In genomic region chr11:66548041-66548440, GRCh38 we compare ENCODE assay signal across 22 cellular contexts. TPM values are rescaled to one million over a fixed set of nuclear protein-coding genes. Genes with fewer than 3 reads are reported as not detected.
DNase-seq lines count a peak whose midpoint lies in the region; ATAC-seq, FAIRE-seq and TF ChIP-seq lines count a peak whose summit lies in the region.
"Had no signal": no experiment of that assay in that cellular context is flagged by ENCODE, and none has a peak within 500 bp of the region (broad histone marks: within the 10 kb centered on the region; RNA-seq: fewer than 3 reads in every experiment).

No MANE protein-coding gene starts in this region.

- peaks cover 24% of the 10 kb centered on the region for H3K27me3 Mint-ChIP-seq in neural progenitor cell (ENCODE audit: insufficient read depth, low read depth)

- H4K8ac ChIP-seq in H1 (ENCODE audit: extremely low read depth, insufficient read depth, low read length), result no peak overlapping the region

- H3K36me3 ChIP-seq in H1 (ENCODE audit: control insufficient read depth in 2 of 4, insufficient read depth in 4 of 4, low read length in 3 of 4) (peaks cover 0 to 4% (median 0%) of the 10 kb centered on the region in 4 experiments; a peak in 1 of 8 replicates), neural progenitor cell (no peaks in the 10 kb centered on the region), transverse colon (no peaks in the 10 kb centered on the region)
- H3K36me3 ChIP-seq: thyroid gland had no signal

- H2BK120ac ChIP-seq in H1 (replicated peaks; ENCODE audit: low read depth, low read length), result no peak overlapping the region

- TF ChIP-seq EP300 in H1 (IDR thresholded peaks at IDR 0.05; ENCODE audit: borderline replicate concordance in 1 of 2, low read depth in 2 of 2, low read length in 2 of 2), result no peak
- no peak for TF ChIP-seq EP300 in transverse colon (IDR thresholded peaks at IDR 0.05; ENCODE audit: low read depth)

- CTCF ChIA-PET in H1 (lab: Charles Lee; ENCODE audit: partially characterized antibody), result interaction anchor here (0.8 to 2.4 kb wide), 9 partner anchors 14 to 159 kb away, joined by 3 to 6 read pairs (median 4); partner anchors contain the start of genes CCDC87 and CCS

- DNase-seq in COLO668 (lab: John Stamatoyannopoulos, UW; ENCODE audit: unreplicated experiment) (peak; percentile 26), NCI-H1694 (lab: John Stamatoyannopoulos, UW) (peak; percentile 21), H1 (ENCODE audit: low read depth in 1 of 2, low spot score in 2 of 2) (no peak), neural progenitor cell (ENCODE audit: low spot score) (no peak), transverse colon (no peak), HUDEP-2 (lab: John Stamatoyannopoulos, UW; ENCODE audit: unreplicated experiment in 76 of 76) (no peak)
- DNase-seq: activated CD4-positive, alpha-beta T cell treated with anti-CD3 and anti-CD28 coated beads for 1 hour; activated CD8-positive, alpha-beta memory T cell treated with anti-CD3 and anti-CD28 coated beads, Interleukin-2, amount 50 U/mL, for 4 hours; amniotic stem cell; caudate nucleus; COR-L47; NCI-H1436 treated with DMSO at 0.1 percent for 48 hours; NCI-H345; stimulated activated naive CD4-positive, alpha-beta T cell; thyroid gland had no signal

- peaks cover 42% of the 10 kb centered on the region for H3K4me1 Mint-ChIP-seq in neural progenitor cell

- H3K18ac ChIP-seq in H1 (ENCODE audit: extremely low read depth, low read length), result no peak overlapping the region; the same call in 1 of the 2 replicates

- TF ChIP-seq RAD21 in H1 (IDR thresholded peaks at IDR 0.05 in 1 of 2, conservative IDR thresholded peaks at IDR 0.05 in 1 of 2; ENCODE audit: low read depth in 2 of 2, low read length in 2 of 2), result no peak

- FAIRE-seq in H1 (lab: Jason Lieb, UNC), result no peak
- FAIRE-seq: frontal cortex had no signal

- H3K4me1 ChIP-seq in H1 (replicated peaks in 1 of 4; ENCODE audit: control insufficient read depth in 3 of 4, insufficient read depth in 4 of 4, low read length in 3 of 4) (peaks cover 0 to 17% (median 11%) of the 10 kb centered on the region in 4 experiments; a peak in 6 of 7 replicates), neural progenitor cell (peaks cover 32% of the 10 kb centered on the region), transverse colon (peaks cover 6 to 30% (median 19%) of the 10 kb centered on the region in 4 donors)

- H3K4me3 Mint-ChIP-seq in neural progenitor cell, result peak overlapping the region; percentile 85

- TF ChIP-seq POLR2A in H1 (IDR thresholded peaks at IDR 0.05; ENCODE audit: control extremely low read depth in 1 of 2, low read depth in 2 of 2, low read length in 2 of 2), result no peak
- TF ChIP-seq POLR2A in transverse colon (IDR thresholded peaks at IDR 0.05), result no peak

- peaks cover 3% of the 10 kb centered on the region for H3K36me3 Mint-ChIP-seq in neural progenitor cell

- peak overlapping the region; percentile 25; the same call in 1 of the 2 replicates for H2AK5ac ChIP-seq in H1 (ENCODE audit: low read depth, low read length)

- 88% methylated on average over 7 of the region's 11 CpGs; no CpG with 5 or more reads in 1 of the 2 experiments for WGBS in H1 (ENCODE audit: extremely low coverage in 1 of 2, insufficient coverage in 1 of 2, insufficient read length in 1 of 2, insufficient replicate concordance in 2 of 2, low coverage in 1 of 2, low lambda C conversion rate in 2 of 2, missing lambda C conversion rate in 1 of 2), 2 experiments
- WGBS in transverse colon (ENCODE audit: low coverage in 1 of 2), 2 donors, result 27 to 43% methylated on average over 3 to 11 of the region's 11 CpGs

- H3K27me3 ChIP-seq in H1 (replicated peaks in 1 of 4; ENCODE audit: control insufficient read depth in 3 of 4, extremely low read depth in 1 of 4, insufficient read depth in 3 of 4, low read length in 3 of 4), result no peaks in the 10 kb centered on the region
- H3K27me3 ChIP-seq in neural progenitor cell, result no peaks in the 10 kb centered on the region
- H3K27me3 ChIP-seq in transverse colon, result peaks cover 11% of the 10 kb centered on the region
- H3K27me3 ChIP-seq: thyroid gland had no signal

- H4K5ac ChIP-seq in H1 (ENCODE audit: insufficient read length, low read depth, low read length), result no peak overlapping the region

- no peak overlapping the region for H3K14ac ChIP-seq in H1 (ENCODE audit: insufficient read length)

- H4K20me1 ChIP-seq in H1 (replicated peaks in 1 of 2; ENCODE audit: control insufficient read depth in 1 of 2, insufficient read depth in 2 of 2, low read length in 2 of 2) (peaks cover 0 to 2% of the 10 kb centered on the region in 2 experiments), neural progenitor cell (ENCODE audit: low read depth) (peaks cover 15% of the 10 kb centered on the region)

- H2AFZ ChIP-seq in H1 (ENCODE audit: low read length) (no peak overlapping the region), neural progenitor cell (replicated peaks) (no peak overlapping the region)

- H2BK5ac ChIP-seq in H1 (ENCODE audit: low read depth, low read length), result peak overlapping the region; percentile 24; the same call in 1 of the 2 replicates

- no peak overlapping the region for H4K91ac ChIP-seq in H1 (replicated peaks; ENCODE audit: insufficient read length, low read length)

- ATAC-seq in HG03139 (IDR thresholded peaks at IDR 0.05; ENCODE audit: unreplicated experiment), result no peak
- ATAC-seq: left lung, right cardiac atrium had no signal

- TF ChIP-seq CTCF in H1 (IDR thresholded peaks at IDR 0.05; ENCODE audit: control extremely low read depth in 1 of 3, insufficient read depth in 1 of 3, low read depth in 1 of 3, low read length in 3 of 3) (no peak), neural progenitor cell (IDR thresholded peaks at IDR 0.05) (no peak), transverse colon (IDR thresholded peaks at IDR 0.05) (no peak)

- no peak overlapping the region for H3K56ac ChIP-seq in H1 (replicated peaks; ENCODE audit: insufficient read length, low read depth, low read length)

- peaks cover 5% of the 10 kb centered on the region; the same call in 1 of the 2 replicates for H3K79me1 ChIP-seq in H1 (ENCODE audit: low read depth, low read length)

- peaks cover 46% of the 10 kb centered on the region for H3F3A ChIP-seq in neural progenitor cell (ENCODE audit: low read depth)

- no peak overlapping the region for H3K23ac ChIP-seq in H1 (ENCODE audit: insufficient read length)

- intact Hi-C loops in transverse colon (cut with DNase I; ENCODE audit: low total_unique reads), result no loop called here

- in situ Hi-C loops in transverse colon (cut with MboI; ENCODE audit: low pct_ligation_motif_present in 1 of 4, low pct_unique_long_range_greater_than_20kb in 1 of 4, low sequenced_read_pairs in 3 of 4), result no loop called here

- H3K4me3 ChIP-seq in H1 (ENCODE audit: extremely low read depth in 1 of 4, insufficient read depth in 2 of 4, low read depth in 3 of 4, low read length in 4 of 4) (peak overlapping the region in 3 of 4 experiments; percentile 74 to 84 (median 84); a peak in 4 of 8 replicates), neural progenitor cell (peak overlapping the region; percentile 71), transverse colon (no peak overlapping the region)
- H3K4me3 ChIP-seq: left lung, thyroid gland had no signal

- POLR2A ChIA-PET in H1 (lab: Charles Lee; ENCODE audit: partially characterized antibody), result interaction anchor here (0.9 to 7.9 kb wide), 6 partner anchors 8 to 130 kb away, joined by 3 to 54 read pairs (median 14); partner anchors contain the start of gene RBM4B

- H2BK12ac ChIP-seq in H1 (ENCODE audit: low read depth, low read length), result 0 out of 2 replicates have a peak overlapping the region, but pooled peaks have one; percentile 51

- H3K9me3 Mint-ChIP-seq in neural progenitor cell, result no peaks in the 10 kb centered on the region

- H3K4ac ChIP-seq in H1 (replicated peaks; ENCODE audit: insufficient read length, low read depth, low read length), result no peak overlapping the region

- no peak overlapping the region for H2BK20ac ChIP-seq in H1 (ENCODE audit: low read length)

- H2BK15ac ChIP-seq in H1 (ENCODE audit: low read length), result peak overlapping the region; percentile 13; the same call in 1 of the 2 replicates

- peak overlapping the region; percentile 50 to 72 for H3K4me2 ChIP-seq in H1 (ENCODE audit: insufficient read depth in 1 of 2, low read depth in 2 of 2, low read length in 2 of 2)
- H3K4me2 ChIP-seq in neural progenitor cell, result peak overlapping the region; percentile 87

- peaks cover 3% of the 10 kb centered on the region; the same call in 1 of the 2 replicates for H3K23me2 ChIP-seq in H1 (ENCODE audit: low read depth, low read length)

- no peak overlapping the region for H3K27ac Mint-ChIP-seq in neural progenitor cell

- H3K27ac ChIP-seq in H1 (ENCODE audit: low read depth, low read length) (no peak overlapping the region), neural progenitor cell (no peak overlapping the region), transverse colon (no peak overlapping the region)
- H3K27ac ChIP-seq: left lung, thyroid gland had no signal

- H3K79me2 ChIP-seq in H1 (ENCODE audit: control insufficient read depth in 1 of 2, insufficient read depth in 2 of 2, low read length in 2 of 2) (no peaks in the 10 kb centered on the region; a peak in 1 of 4 replicates), neural progenitor cell (ENCODE audit: low read depth) (no peaks in the 10 kb centered on the region)

- no peaks in the 10 kb centered on the region for H3K9me3 ChIP-seq in H1 (ENCODE audit: insufficient read depth in 2 of 2, low read depth in 1 of 2, low read length in 1 of 2)
- H3K9me3 ChIP-seq in neural progenitor cell (ENCODE audit: low read depth), result no peaks in the 10 kb centered on the region
- no peaks in the 10 kb centered on the region for H3K9me3 ChIP-seq in transverse colon
- H3K9me3 ChIP-seq: left lung, thyroid gland had no signal

- H3K9ac ChIP-seq in H1 (replicated peaks in 1 of 4; ENCODE audit: extremely low read depth in 1 of 4, low read depth in 3 of 4, low read length in 3 of 4), result no peak overlapping the region
- no peak overlapping the region for H3K9ac ChIP-seq in neural progenitor cell

RNA-seq across cellular contexts. Expression of gene ACTN3, which starts 1.3 kb away (rescaled TPM):
- total RNA-seq in H1 (2021; fragmentation: NEBNext Ultra II Directional; extraction: Animal tissue kit (Norgen Biotek cat#: 25700)), result 28.2 and 30.8 TPM in 2 replicates
- polyA plus RNA-seq in H1 (2011; rRNA removed), result 36.7 and 46.2 TPM in 2 replicates
- polyA plus RNA-seq in H1 (2011; cell fraction: cytosol; rRNA removed), result 38.5 TPM
- polyA plus RNA-seq in H1 (2011; cell fraction: nucleus; rRNA removed), result 243 TPM
- polyA plus RNA-seq in H1 (2012, experiment 1 of 2), result 42.8 to 71.4 TPM (median 62.6 TPM) in 4 replicates
- polyA plus RNA-seq in H1 (2012, experiment 2 of 2), result 28.4 TPM
- 12.6 TPM for polyA plus RNA-seq in H1 (2013, experiment 1 of 2)
- polyA plus RNA-seq in H1 (2013, experiment 2 of 2), result 10.9 TPM
- polyA minus RNA-seq in H1 (2011; rRNA and poly(A)+ RNA removed), result 33.9 and 39.3 TPM in 2 replicates
- 14.0 TPM for polyA minus RNA-seq in H1 (2011; cell fraction: cytosol; rRNA and poly(A)+ RNA removed)
- polyA minus RNA-seq in H1 (2011; cell fraction: nucleus; rRNA and poly(A)+ RNA removed), result 32.1 TPM
- 20.2 and 33.0 TPM in 2 replicates for total RNA-seq in neural progenitor cell (ENCODE audit: low replicate concordance)
- total RNA-seq in transverse colon, result not detected
- total RNA-seq: frontal cortex, HT-29, MCF 10A, omental fat pad had no signal

RNA-seq across cellular contexts. Expression of gene ZDHHC24, which starts 2.2 kb away (rescaled TPM):
- total RNA-seq in H1 (2021; fragmentation: NEBNext Ultra II Directional; extraction: Animal tissue kit (Norgen Biotek cat#: 25700)), result 7.0 and 8.4 TPM in 2 replicates
- 9.7 and 15.6 TPM in 2 replicates for polyA plus RNA-seq in H1 (2011; rRNA removed)
- polyA plus RNA-seq in H1 (2011; cell fraction: cytosol; rRNA removed), result 9.0 TPM
- polyA plus RNA-seq in H1 (2011; cell fraction: nucleus; rRNA removed), result 9.8 TPM
- 4.9 to 7.2 TPM (median 5.5 TPM) in 4 replicates for polyA plus RNA-seq in H1 (2012, experiment 1 of 2)
- 4.1 TPM for polyA plus RNA-seq in H1 (2012, experiment 2 of 2)
- polyA plus RNA-seq in H1 (2013, experiment 1 of 2), result 8.8 TPM
- 9.9 TPM for polyA plus RNA-seq in H1 (2013, experiment 2 of 2)
- polyA minus RNA-seq in H1 (2011; rRNA and poly(A)+ RNA removed), result 3.3 TPM in 2 replicates
- polyA minus RNA-seq in H1 (2011; cell fraction: cytosol; rRNA and poly(A)+ RNA removed), result 10.1 TPM
- polyA minus RNA-seq in H1 (2011; cell fraction: nucleus; rRNA and poly(A)+ RNA removed), result 4.4 TPM
- total RNA-seq in neural progenitor cell (ENCODE audit: low replicate concordance), result 4.1 and 10.0 TPM in 2 replicates
- 10 to 100 TPM; 12.1 to 34.4 (median 13.8) TPM for total RNA-seq in transverse colon

RNA-seq across cellular contexts. Expression of gene CTSF, which starts 20.4 kb away (rescaled TPM):
- 0.36 and 0.58 TPM in 2 replicates for total RNA-seq in H1 (2021; fragmentation: NEBNext Ultra II Directional; extraction: Animal tissue kit (Norgen Biotek cat#: 25700))
- 2.3 and 2.6 TPM in 2 replicates for polyA plus RNA-seq in H1 (2011; rRNA removed)
- 2.0 TPM for polyA plus RNA-seq in H1 (2011; cell fraction: cytosol; rRNA removed)
- 8.5 TPM for polyA plus RNA-seq in H1 (2011; cell fraction: nucleus; rRNA removed)
- polyA plus RNA-seq in H1 (2012, experiment 1 of 2), result 2.6 to 3.8 TPM (median 2.9 TPM) in 4 replicates
- polyA plus RNA-seq in H1 (2012, experiment 2 of 2), result 2.9 TPM
- 1.7 TPM for polyA plus RNA-seq in H1 (2013, experiment 1 of 2)
- polyA plus RNA-seq in H1 (2013, experiment 2 of 2), result 1.7 TPM
- polyA minus RNA-seq in H1 (2011; rRNA and poly(A)+ RNA removed), result 3.0 and 5.3 TPM in 2 replicates
- polyA minus RNA-seq in H1 (2011; cell fraction: cytosol; rRNA and poly(A)+ RNA removed), result 2.9 TPM
- polyA minus RNA-seq in H1 (2011; cell fraction: nucleus; rRNA and poly(A)+ RNA removed), result 0.50 TPM
- 1.1 TPM in 1 of 2 replicates, not detected in the other for total RNA-seq in neural progenitor cell (ENCODE audit: low replicate concordance)
- 10 to 100 TPM; 23.5 to 80.6 (median 39.0) TPM for total RNA-seq in transverse colon
- total RNA-seq: HT-29 had no signal

RNA-seq across cellular contexts. Expression of gene BBS1, which starts 37.6 kb away (rescaled TPM):
- total RNA-seq in H1 (2021; fragmentation: NEBNext Ultra II Directional; extraction: Animal tissue kit (Norgen Biotek cat#: 25700)), result 19.1 and 22.1 TPM in 2 replicates
- polyA plus RNA-seq in H1 (2011; rRNA removed), result 19.5 and 33.7 TPM in 2 replicates
- polyA plus RNA-seq in H1 (2011; cell fraction: cytosol; rRNA removed), result 26.9 TPM
- 59.4 TPM for polyA plus RNA-seq in H1 (2011; cell fraction: nucleus; rRNA removed)
- polyA plus RNA-seq in H1 (2012, experiment 1 of 2), result 18.6 to 24.3 TPM (median 22.4 TPM) in 4 replicates
- 14.7 TPM for polyA plus RNA-seq in H1 (2012, experiment 2 of 2)
- polyA plus RNA-seq in H1 (2013, experiment 1 of 2), result 11.0 TPM
- polyA plus RNA-seq in H1 (2013, experiment 2 of 2), result 10.8 TPM
- polyA minus RNA-seq in H1 (2011; rRNA and poly(A)+ RNA removed), result 23.6 and 31.8 TPM in 2 replicates
- polyA minus RNA-seq in H1 (2011; cell fraction: cytosol; rRNA and poly(A)+ RNA removed), result 32.1 TPM
- polyA minus RNA-seq in H1 (2011; cell fraction: nucleus; rRNA and poly(A)+ RNA removed), result 30.9 TPM
- 42.0 and 68.9 TPM in 2 replicates for total RNA-seq in neural progenitor cell (ENCODE audit: low replicate concordance)
- total RNA-seq in transverse colon, result 100 to 1,000 TPM in 1 of 4 donors, 10 to 100 TPM in 3; 33.3 to 146 (median 56.0) TPM

RNA-seq across cellular contexts. Expression of gene CCDC87, which starts 44.8 kb away (rescaled TPM):
- 0.99 and 1.1 TPM in 2 replicates for total RNA-seq in H1 (2021; fragmentation: NEBNext Ultra II Directional; extraction: Animal tissue kit (Norgen Biotek cat#: 25700))
- 0.32 and 0.63 TPM in 2 replicates for polyA plus RNA-seq in H1 (2011; rRNA removed)
- 0.25 TPM for polyA plus RNA-seq in H1 (2011; cell fraction: cytosol; rRNA removed)
- 0.68 TPM for polyA plus RNA-seq in H1 (2011; cell fraction: nucleus; rRNA removed)
- 0.43 to 0.65 TPM (median 0.54 TPM) in 4 replicates for polyA plus RNA-seq in H1 (2012, experiment 1 of 2)
- polyA plus RNA-seq in H1 (2012, experiment 2 of 2), result 0.92 TPM
- 0.36 TPM for polyA plus RNA-seq in H1 (2013, experiment 1 of 2)
- polyA plus RNA-seq in H1 (2013, experiment 2 of 2), result 0.33 TPM
- 0.80 and 1.3 TPM in 2 replicates for polyA minus RNA-seq in H1 (2011; rRNA and poly(A)+ RNA removed)
- 0.51 TPM for polyA minus RNA-seq in H1 (2011; cell fraction: cytosol; rRNA and poly(A)+ RNA removed)
- 2.3 TPM for polyA minus RNA-seq in H1 (2011; cell fraction: nucleus; rRNA and poly(A)+ RNA removed)
- 0.22 and 1.2 TPM in 2 replicates for total RNA-seq in neural progenitor cell (ENCODE audit: low replicate concordance)
- under 1 TPM in 2 of 4 donors, not detected in 2; 0.32 to 0.96 TPM for total RNA-seq in transverse colon
- total RNA-seq: MCF 10A had no signal

Comparison
In these comparisons a context has a peak if more than half of its experiments do, and no peak if none do; other contexts are left out.
1. DNase-seq: peak in COLO668 (single experiment) and NCI-H1694 (single experiment); none in H1 (0 of 2), neural progenitor cell (single experiment), transverse colon (single experiment) and HUDEP-2 (0 of 76).
2. H3K4me3 ChIP-seq: peak in H1 (3 of 4) and neural progenitor cell (single experiment); none in transverse colon (0 of 4).
3. RNA of gene ACTN3, which starts 1.3 kb away (total RNA-seq): 28.2 to 30.8 TPM in H1 and 20.2 to 33.0 TPM in neural progenitor cell; not detected in transverse colon; every median in the first group is over 10 times any median in the second.
4. RNA of gene CTSF, which starts 20.4 kb away (total RNA-seq): 23.5 to 80.6 TPM in transverse colon; 0.36 to 0.58 TPM in H1 and 1.1 TPM in neural progenitor cell; every median in the first group is over 10 times any median in the second.